ENCODE assay signal across 8 cellular contexts in the genomic region with DNA sequence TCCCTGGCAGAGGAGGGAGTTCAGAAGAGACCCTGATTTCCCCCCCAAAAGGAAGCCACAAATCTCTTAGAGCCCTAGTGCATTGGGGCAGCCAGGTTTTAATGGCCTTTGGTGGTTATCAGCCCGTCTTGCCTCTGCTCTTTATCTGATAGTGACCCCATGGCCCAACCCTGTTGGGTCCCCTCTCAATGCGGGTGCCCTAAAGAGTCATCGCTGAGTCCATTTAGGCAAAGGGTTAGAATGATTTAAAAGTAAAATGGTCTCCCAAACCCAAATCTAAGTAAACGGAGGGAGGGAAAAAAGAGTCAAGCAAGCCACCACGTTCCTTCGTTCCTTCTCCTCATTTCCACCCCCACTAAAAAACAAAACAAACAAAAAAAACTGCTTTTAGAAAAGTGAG.
A peak's percentile ranks its signal among the peaks of the same experiment; 100 is the strongest.
DNase-seq lines count a peak whose midpoint lies in the region; ATAC-seq lines count a peak whose summit lies in the region.

No MANE protein-coding gene starts in this region.

- H4K12ac ChIP-seq in trophoblast cell (ENCODE audit: low read depth, low read length), result no peak overlapping the region

- no peak overlapping the region for H3K14ac ChIP-seq in trophoblast cell (ENCODE audit: low read length)

- H3K18ac ChIP-seq in trophoblast cell (ENCODE audit: low read length), result no peak overlapping the region

- H3K23ac ChIP-seq in trophoblast cell (ENCODE audit: low read length), result no peak overlapping the region

- H4K8ac ChIP-seq in trophoblast cell (ENCODE audit: low read depth, low read length), result no peak overlapping the region

- ATAC-seq in GM18498 (IDR thresholded peaks at IDR 0.05; ENCODE audit: unreplicated experiment) (no peak), HG02763 (IDR thresholded peaks at IDR 0.05; ENCODE audit: unreplicated experiment) (no peak), GM21381 (IDR thresholded peaks at IDR 0.05; ENCODE audit: unreplicated experiment) (no peak)

- H3K79me1 ChIP-seq in trophoblast cell (ENCODE audit: low read length), result peaks cover 30% of the 10 kb centered on the region

- H3K4ac ChIP-seq in trophoblast cell (ENCODE audit: low read depth, low read length), result peak overlapping the region; percentile 90

- no peak overlapping the region for H2BK120ac ChIP-seq in trophoblast cell (ENCODE audit: insufficient read depth, low read length, poor library complexity)

- no peak overlapping the region for H3K27ac ChIP-seq in trophoblast cell (ENCODE audit: low read depth, low read length)

- H3K27me3 ChIP-seq in endocrine pancreas (ENCODE audit: control insufficient read depth, insufficient read depth, low read length), result peaks cover 10% of the 10 kb centered on the region
- H3K27me3 ChIP-seq in trophoblast cell (ENCODE audit: insufficient read depth, low read length), result no peaks in the 10 kb centered on the region

- H3K36me3 ChIP-seq in endocrine pancreas (ENCODE audit: control insufficient read depth, insufficient read depth, low read length) (no peaks in the 10 kb centered on the region), trophoblast cell (ENCODE audit: control insufficient read depth in 1 of 2, insufficient read depth in 2 of 2, low read length in 2 of 2) (peaks cover 2 to 6% of the 10 kb centered on the region in 2 experiments)

- H2AK5ac ChIP-seq in trophoblast cell (ENCODE audit: low read length), result no peak overlapping the region

- peak; percentile 69 for DNase-seq in OCI-M1 (lab: John Stamatoyannopoulos, UW)
- DNase-seq in trophoblast cell, result peak in 1 of 2 donors; percentile 39
- DNase-seq in NCI-H1105 treated with DMSO at 0.1 percent for 48 hours (lab: John Stamatoyannopoulos, UW), result no peak

- peaks cover 18% of the 10 kb centered on the region for H3K79me2 ChIP-seq in trophoblast cell (ENCODE audit: control insufficient read depth, insufficient read depth, low read length, poor library complexity)

- peak overlapping the region; percentile 72 for H3K4me3 ChIP-seq in GM08714 (ENCODE audit: low read length)
- peak overlapping the region; percentile 16 for H3K4me3 ChIP-seq in endocrine pancreas (ENCODE audit: control insufficient read depth, insufficient read depth, low read length)
- H3K4me3 ChIP-seq in trophoblast cell (ENCODE audit: low read depth, low read length), result peak overlapping the region; percentile 68

- H3K4me1 ChIP-seq in endocrine pancreas (ENCODE audit: control insufficient read depth, insufficient read depth, low read length) (peaks cover 8% of the 10 kb centered on the region), trophoblast cell (ENCODE audit: control insufficient read depth in 1 of 2, insufficient read depth in 2 of 2, low read length in 2 of 2) (no peaks in the 10 kb centered on the region)

- no peak overlapping the region for H3K9ac ChIP-seq in endocrine pancreas (ENCODE audit: control insufficient read depth, insufficient read depth, low read length)
- H3K9ac ChIP-seq in trophoblast cell (ENCODE audit: low read length), result peak overlapping the region; percentile 53

- H2AFZ ChIP-seq in trophoblast cell (ENCODE audit: insufficient read depth, low read length, poor library complexity), result no peak overlapping the region

- no peaks in the 10 kb centered on the region for H3K9me3 ChIP-seq in endocrine pancreas (ENCODE audit: control insufficient read depth, low read length)
- peaks cover 3% of the 10 kb centered on the region for H3K9me3 ChIP-seq in trophoblast cell (ENCODE audit: insufficient read depth, low read depth, low read length)

- peak overlapping the region; percentile 85 for H3K4me2 ChIP-seq in trophoblast cell (ENCODE audit: low read length)

- WGBS in trophoblast cell (ENCODE audit: extremely low coverage, insufficient coverage, insufficient read length), result no CpG with 5 or more reads among the region's 6 CpGs

- no peak overlapping the region for H2BK12ac ChIP-seq in trophoblast cell (ENCODE audit: low read length)

- no peak overlapping the region for H4K91ac ChIP-seq in trophoblast cell (ENCODE audit: low read depth, low read length)

- no peak overlapping the region for H2BK5ac ChIP-seq in trophoblast cell (ENCODE audit: low read depth, low read length, poor library complexity)

Comparison
In these comparisons a context has a peak if more than half of its experiments do, and no peak if none do; other contexts are left out.
1. H3K4me3 ChIP-seq: peak in every context shown above with its lines; median percentile 72 in GM08714; 68 in trophoblast cell; 16 in endocrine pancreas.